18 cellular contexts compared by ENCODE assay signal in the genomic region with DNA sequence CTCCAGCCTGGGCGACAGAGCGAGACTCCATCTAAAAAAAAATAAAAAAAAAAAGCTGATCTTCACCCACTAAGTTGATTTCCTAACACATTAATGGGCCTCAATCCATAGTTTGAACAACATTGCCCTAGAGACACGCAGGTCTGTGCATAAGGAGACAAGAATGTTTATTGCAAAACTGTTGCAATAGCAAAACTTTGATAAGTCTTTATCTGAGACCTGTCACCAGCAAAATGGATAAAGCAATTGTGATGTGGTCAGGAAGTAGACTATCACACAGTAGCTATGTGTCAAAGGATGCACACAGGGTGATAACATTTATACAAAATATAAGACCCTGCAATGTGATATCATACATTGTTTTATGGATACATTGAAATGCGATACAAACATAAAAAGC. TPM values are rescaled to one million over a fixed set of nuclear protein-coding genes. Genes with fewer than 3 reads are reported as not detected.
DNase-seq lines count a peak whose midpoint lies in the region; ATAC-seq and TF ChIP-seq lines count a peak whose summit lies in the region.
"Had no signal": no experiment of that assay in that cellular context is flagged by ENCODE, and none has a peak within 500 bp of the region (broad histone marks: within the 10 kb centered on the region; RNA-seq: fewer than 3 reads in every experiment).

No MANE protein-coding gene starts in this region.

- no peaks in the 10 kb centered on the region for H3K36me3 Mint-ChIP-seq in natural killer cell treated with Interleukin-12 subunit alpha and Interleukin-12 subunit beta and Interleukin-15 and Interleukin-18, amount 100 ng/mL, for 72 hours

- no peak overlapping the region for H3K27ac ChIP-seq in OCI-LY7 (ENCODE audit: low read depth, low read length, poor library complexity, severe bottlenecking)
- H3K27ac ChIP-seq: Peyer's patch, SK-N-MC had no signal

- H4K20me1 ChIP-seq in OCI-LY7 (ENCODE audit: insufficient read depth, low read length) = peaks cover 2% of the 10 kb centered on the region; the same call in 1 of the 2 replicates

- H3K9me2 ChIP-seq in OCI-LY7 (ENCODE audit: insufficient read depth, low read length) = no peaks in the 10 kb centered on the region

- in situ Hi-C loops in GM13976 (cut with MboI; ENCODE audit: low sequenced_read_pairs, unreplicated experiment) = no loop called here

- H3K79me2 ChIP-seq in OCI-LY7 (ENCODE audit: insufficient read depth, low read depth, low read length) = peaks cover 6% of the 10 kb centered on the region; the same call in 1 of the 2 replicates

- peaks cover 20% of the 10 kb centered on the region for H3K4me1 ChIP-seq in OCI-LY7 (ENCODE audit: insufficient read depth, low read length, poor library complexity, severe bottlenecking)

- H3K4me1 Mint-ChIP-seq in natural killer cell treated with Interleukin-12 subunit alpha and Interleukin-12 subunit beta and Interleukin-15 and Interleukin-18, amount 100 ng/mL, for 72 hours (ENCODE audit: low read depth in 2 of 2) = peaks cover 14 to 38% of the 10 kb centered on the region in 2 donors

- no peak overlapping the region for H3K4me3 ChIP-seq in OCI-LY7 (ENCODE audit: low read depth, low read length, poor library complexity, severe bottlenecking)
- H3K4me3 ChIP-seq: Peyer's patch, SK-N-MC had no signal

- H3K9me3 ChIP-seq in OCI-LY7 (ENCODE audit: low read length) = no peaks in the 10 kb centered on the region
- H3K9me3 ChIP-seq: Peyer's patch had no signal

- no peak for TF ChIP-seq CTCF in OCI-LY7 (conservative IDR thresholded peaks at IDR 0.05; ENCODE audit: low read length)
- no peak for TF ChIP-seq CTCF in GM13976 (IDR thresholded peaks at IDR 0.05; ENCODE audit: borderline replicate concordance, control extremely low read depth, extremely low read depth, insufficient read depth, missing control alignments)

- no peak overlapping the region for H3K4me2 ChIP-seq in OCI-LY7 (ENCODE audit: low read length)

- POLR2A ChIA-PET in OCI-LY7 (lab: Charles Lee) = interaction anchor here (0.6 to 1.5 kb wide), 2 partner anchors 10 to 21 kb away, joined by 3 to 5 read pairs; no protein-coding TSS in a partner anchor

- CTCF ChIA-PET in OCI-LY7 (lab: Charles Lee; ENCODE audit: unreplicated experiment) = interaction anchor here (1.9 kb wide), 1 partner anchor 9 kb away, joined by 5 read pairs; no protein-coding TSS in a partner anchor

- intact Hi-C loops in OCI-LY7 (cut with micrococcal nuclease; ENCODE audit: unreplicated experiment) = no loop called here

- H3K27ac Mint-ChIP-seq in natural killer cell treated with Interleukin-12 subunit alpha and Interleukin-12 subunit beta and Interleukin-15 and Interleukin-18, amount 100 ng/mL, for 72 hours = peak overlapping the region in 1 of 2 donors; percentile 49
- H3K27ac Mint-ChIP-seq: CD14-positive monocyte had no signal

- peak overlapping the region; percentile 27 for H3K4me3 Mint-ChIP-seq in natural killer cell treated with Interleukin-12 subunit alpha and Interleukin-12 subunit beta and Interleukin-15 and Interleukin-18, amount 100 ng/mL, for 72 hours
- H3K4me3 Mint-ChIP-seq: CD14-positive monocyte had no signal

- BruUV-seq in OCI-LY7 (replicated peaks; lab: Mats Ljungman, UMichigan) = no TSS peak

- TF ChIP-seq POLR2A in erythroblast (IDR thresholded peaks at IDR 0.05; ENCODE audit: low read length) = no peak

- 0 out of 2 replicates have a peak overlapping the region, but pooled peaks have one; percentile 30 for H2AFZ ChIP-seq in OCI-LY7 (ENCODE audit: low read length)

- no peaks in the 10 kb centered on the region for H3K9me3 Mint-ChIP-seq in natural killer cell treated with Interleukin-12 subunit alpha and Interleukin-12 subunit beta and Interleukin-15 and Interleukin-18, amount 100 ng/mL, for 72 hours

- H3K27me3 Mint-ChIP-seq in natural killer cell treated with Interleukin-12 subunit alpha and Interleukin-12 subunit beta and Interleukin-15 and Interleukin-18, amount 100 ng/mL, for 72 hours = no peaks in the 10 kb centered on the region

- no peak for ATAC-seq in natural killer cell treated with Interleukin-12 subunit alpha and Interleukin-12 subunit beta and Interleukin-15 and Interleukin-18, amount 100 ng/mL, for 72 hours

- no peak for DNase-seq in OCI-LY7 (ENCODE audit: low spot score)
- peak; percentile 89 for DNase-seq in amniotic epithelial cell (ENCODE audit: low read depth)
- DNase-seq in erythroblast (lab: John Stamatoyannopoulos, UW) = peak; percentile 12 to 66
- no peak for DNase-seq in natural killer cell treated with Interleukin-12 subunit alpha and Interleukin-12 subunit beta and Interleukin-15 and Interleukin-18, amount 100 ng/mL, for 72 hours (ENCODE audit: low spot score)
- no peak for DNase-seq in HuH-7 (ENCODE audit: low spot score)
- DNase-seq in DMS53 treated with DMSO at 0.1 percent for 48 hours (lab: John Stamatoyannopoulos, UW; ENCODE audit: unreplicated experiment) = no peak
- DNase-seq in GM13976 (ENCODE audit: low spot score) = no peak
- DNase-seq: ACHN, AML-193, HCEC 1CT, KG1, NCI-H146, NCI-H2081, NCI-H510A treated with DMSO at 0.1 percent for 48 hours, Peyer's patch, Right ventricle myocardium superior had no signal

- H3K36me3 ChIP-seq in OCI-LY7 (ENCODE audit: insufficient read depth, low read length) = peaks cover 2% of the 10 kb centered on the region
- H3K36me3 ChIP-seq: Peyer's patch had no signal

RNA-seq across cellular contexts. Expression of a gene that starts 4.2 kb away (rescaled TPM):
- total RNA-seq in OCI-LY7 (2014; rRNA removed; shearing (Covaris generic)) = 47.8 and 56.6 TPM in 2 replicates
- 83.5 and 88.6 TPM in 2 replicates for total RNA-seq in OCI-LY7 (2022)
- 10 to 100 TPM; 27.6 to 77.6 TPM for total RNA-seq in natural killer cell treated with Interleukin-12 subunit alpha and Interleukin-12 subunit beta and Interleukin-15 and Interleukin-18, amount 100 ng/mL, for 72 hours

RNA-seq across cellular contexts. Expression of a gene that starts 36.8 kb away (rescaled TPM):
- 10.6 and 13.9 TPM in 2 replicates for total RNA-seq in OCI-LY7 (2014; rRNA removed; shearing (Covaris generic))
- 29.9 and 33.8 TPM in 2 replicates for total RNA-seq in OCI-LY7 (2022)
- total RNA-seq in natural killer cell treated with Interleukin-12 subunit alpha and Interleukin-12 subunit beta and Interleukin-15 and Interleukin-18, amount 100 ng/mL, for 72 hours = 100 to 1,000 TPM; 101 to 103 TPM

Comparison
In these comparisons a context has a peak if more than half of its experiments do, and no peak if none do; other contexts are left out.
1. DNase-seq: peak in amniotic epithelial cell (single experiment) and erythroblast (2 of 2); none in OCI-LY7 (single experiment), natural killer cell treated with Interleukin-12 subunit alpha and Interleukin-12 subunit beta and Interleukin-15 and Interleukin-18, amount 100 ng/mL, for 72 hours (single experiment), HuH-7 (single experiment), DMS53 treated with DMSO at 0.1 percent for 48 hours (single experiment) and GM13976 (single experiment).